In genomic region chr5:37774912-37775483, GRCh38 we compare ENCODE assay signal across 10 cellular contexts.
DNase-seq lines count a peak whose midpoint lies in the region; ATAC-seq and TF ChIP-seq lines count a peak whose summit lies in the region.
"Had no signal": no experiment of that assay in that cellular context is flagged by ENCODE, and none has a peak within 500 bp of the region (broad histone marks: within the 10 kb centered on the region; RNA-seq: fewer than 3 reads in every experiment).

No MANE protein-coding gene starts in this region.

- no peaks in the 10 kb centered on the region for H4K20me1 ChIP-seq in PC-9 (ENCODE audit: insufficient read depth)

- H3K9me3 ChIP-seq in heart right ventricle (peaks cover 0 to 22% (median 11%) of the 10 kb centered on the region in 11 donors), PC-9 (ENCODE audit: insufficient read depth, low read depth) (peaks cover 11% of the 10 kb centered on the region), transverse colon (peaks cover 8% of the 10 kb centered on the region in 2 donors)

- no peak for DNase-seq in heart right ventricle
- no peak for DNase-seq in Right ventricle myocardium superior
- no peak for DNase-seq in PC-9
- peak; percentile 67 for DNase-seq in fibroblast of mammary gland (ENCODE audit: low read depth)
- no peak for DNase-seq in transverse colon
- DNase-seq in SIG-M5 treated with dmso at 0.1 percent for 504 hours (lab: John Stamatoyannopoulos, UW; ENCODE audit: unreplicated experiment), result no peak
- DNase-seq in iPS-NIHi7 (ENCODE audit: extremely low spot score), result no peak
- DNase-seq: left colon, uterus had no signal

- H3K36me3 ChIP-seq in heart right ventricle (no peaks in the 10 kb centered on the region), PC-9 (ENCODE audit: low read depth) (no peaks in the 10 kb centered on the region), transverse colon (no peaks in the 10 kb centered on the region)
- H3K36me3 ChIP-seq: uterus had no signal

- in situ Hi-C loops in transverse colon (cut with MboI; ENCODE audit: low pct_ligation_motif_present in 1 of 4, low pct_unique_long_range_greater_than_20kb in 1 of 4, low sequenced_read_pairs in 3 of 4), result no loop called here

- no peak overlapping the region for H2AFZ ChIP-seq in PC-9

- H3K4me3 ChIP-seq in heart right ventricle, result no peak overlapping the region
- H3K4me3 ChIP-seq in PC-9, result no peak overlapping the region
- H3K4me3 ChIP-seq in fibroblast of mammary gland (ENCODE audit: control insufficient read depth, low read depth, low read length), result no peak overlapping the region
- H3K4me3 ChIP-seq in transverse colon, result no peak overlapping the region
- H3K4me3 ChIP-seq: uterus had no signal

- intact Hi-C loops in heart right ventricle (cut with DNase I) (no loop called here), Right ventricle myocardium superior (cut with DNase I) (no loop called here), PC-9 (cut with micrococcal nuclease; ENCODE audit: unreplicated experiment) (loop anchor here (10.0 kb wide), 1 partner anchor 420 kb away; no protein-coding TSS in a partner anchor), transverse colon (cut with DNase I; ENCODE audit: low total_unique reads) (loop anchor here (5.0 kb wide), 1 partner anchor 62 kb away; no protein-coding TSS in a partner anchor)

- TF ChIP-seq CTCF in heart right ventricle (IDR thresholded peaks at IDR 0.05) (peak in 7 of 9 donors; percentile 16 to 54 (median 35)), PC-9 (conservative IDR thresholded peaks at IDR 0.05) (peak; percentile 92), fibroblast of mammary gland (conservative IDR thresholded peaks at IDR 0.05; ENCODE audit: control insufficient read depth, insufficient read depth, low read depth, low read length) (peak; percentile 82), transverse colon (IDR thresholded peaks at IDR 0.05) (peak in 4 of 5 experiments; percentile 24 to 56 (median 46))

- H3K27me3 ChIP-seq in heart right ventricle (no peaks in the 10 kb centered on the region), PC-9 (ENCODE audit: insufficient read depth, low read depth) (no peaks in the 10 kb centered on the region), transverse colon (no peaks in the 10 kb centered on the region)
- H3K27me3 ChIP-seq: uterus had no signal

- H3F3A ChIP-seq in PC-9 (ENCODE audit: insufficient read depth, low read depth), result peaks cover 17% of the 10 kb centered on the region; the same call in 1 of the 2 replicates

- ATAC-seq in heart right ventricle (no peak), Right ventricle myocardium superior (ENCODE audit: poor library complexity) (no peak), GM19328 (IDR thresholded peaks at IDR 0.05; ENCODE audit: unreplicated experiment) (no peak)
- ATAC-seq: left colon had no signal

- no peaks in the 10 kb centered on the region for H3K9me2 ChIP-seq in PC-9 (ENCODE audit: insufficient read depth)

- H3K4me1 ChIP-seq in heart right ventricle (no peaks in the 10 kb centered on the region), PC-9 (replicated peaks; ENCODE audit: insufficient read depth) (peaks cover 26% of the 10 kb centered on the region), transverse colon (peaks cover 0 to 8% (median 2%) of the 10 kb centered on the region in 4 donors)
- H3K4me1 ChIP-seq: uterus had no signal

- TF ChIP-seq EP300 in transverse colon (IDR thresholded peaks at IDR 0.05; ENCODE audit: low read depth), result no peak

- CTCF ChIA-PET in PC-9 (lab: Charles Lee), result no interaction called here

- BruUV-seq in PC-9 (replicated peaks; lab: Mats Ljungman, UMichigan), result no TSS peak

- no peak overlapping the region for H3K4me2 ChIP-seq in PC-9

- no peaks in the 10 kb centered on the region for H3K79me2 ChIP-seq in PC-9 (ENCODE audit: low read depth)

- no peak overlapping the region for H3K27ac ChIP-seq in heart right ventricle
- H3K27ac ChIP-seq in PC-9, result no peak overlapping the region
- H3K27ac ChIP-seq in transverse colon, result no peak overlapping the region
- H3K27ac ChIP-seq: uterus had no signal

- POLR2A ChIA-PET in PC-9 (lab: Charles Lee; ENCODE audit: unreplicated experiment), result no interaction called here

- WGBS in heart right ventricle, 2 donors, result 96 to 99% methylated on average over 9 of the region's 9 CpGs
- 96 to 98% methylated on average over 8 to 9 of the region's 9 CpGs for WGBS in transverse colon (ENCODE audit: low coverage in 1 of 2), 2 donors

- no peak for TF ChIP-seq POLR2A in transverse colon (IDR thresholded peaks at IDR 0.05)

Comparison
In these comparisons a context has a peak if more than half of its experiments do, and no peak if none do; other contexts are left out.
1. CTCF ChIP-seq: peak in every context shown above with its lines; median percentile 92 in PC-9; 82 in fibroblast of mammary gland; 46 in transverse colon; 35 in heart right ventricle.
2. intact Hi-C loops: an anchor here in PC-9 (10.0 kb wide) and transverse colon (5.0 kb wide); none called in heart right ventricle and Right ventricle myocardium superior.